In genomic region chr7:98165827-98166667, GRCh38 we compare ENCODE assay signal across 8 cellular contexts. TPM values are rescaled to one million over a fixed set of nuclear protein-coding genes. Genes with fewer than 3 reads are reported as not detected.
DNase-seq lines count a peak whose midpoint lies in the region; ATAC-seq and TF ChIP-seq lines count a peak whose summit lies in the region.

No MANE protein-coding gene starts in this region.

- H3K9me3 ChIP-seq in WERI-Rb-1 (ENCODE audit: severe bottlenecking) = no peaks in the 10 kb centered on the region

- no peaks in the 10 kb centered on the region for H3K79me2 ChIP-seq in mesendoderm (ENCODE audit: control insufficient read depth, insufficient read depth, low read length)

- TF ChIP-seq CTCF in WERI-Rb-1 (IDR thresholded peaks at IDR 0.05; ENCODE audit: low read depth, low read length) = peak; percentile 70
- peak; percentile 13 for TF ChIP-seq CTCF in coronary artery (IDR thresholded peaks at IDR 0.05)

- no peak overlapping the region for H3K4me2 ChIP-seq in mesendoderm (ENCODE audit: low read length)

- no peaks in the 10 kb centered on the region for H3K4me1 ChIP-seq in mesendoderm (ENCODE audit: control insufficient read depth, low read depth, low read length)

- H3K23ac ChIP-seq in mesendoderm (ENCODE audit: low read length) = no peak overlapping the region

- H2BK15ac ChIP-seq in mesendoderm (replicated peaks; ENCODE audit: low read depth) = no peak overlapping the region

- no peak overlapping the region for H4K5ac ChIP-seq in mesendoderm (ENCODE audit: low read length)

- WGBS in mesendoderm (ENCODE audit: extremely low coverage, insufficient coverage, low lambda C conversion rate) = no CpG with 5 or more reads among the region's 18 CpGs

- no peak overlapping the region for H2BK120ac ChIP-seq in mesendoderm (ENCODE audit: low read depth, low read length)

- H3K4me3 ChIP-seq in WERI-Rb-1 (ENCODE audit: low read depth, low read length) = no peak overlapping the region
- no peak overlapping the region for H3K4me3 ChIP-seq in coronary artery
- H3K4me3 ChIP-seq in mesendoderm (ENCODE audit: low read length) = no peak overlapping the region

- no peak overlapping the region for H3K4ac ChIP-seq in mesendoderm (ENCODE audit: low read depth, low read length)

- H3K79me1 ChIP-seq in mesendoderm (ENCODE audit: low read length) = peaks cover 3% of the 10 kb centered on the region

- no peak overlapping the region for H2BK5ac ChIP-seq in mesendoderm (ENCODE audit: low read length)

- H3K27me3 ChIP-seq in WERI-Rb-1 (ENCODE audit: insufficient read depth, low read depth, severe bottlenecking) (no peaks in the 10 kb centered on the region), mesendoderm (ENCODE audit: insufficient read depth, low read length, poor library complexity) (no peaks in the 10 kb centered on the region)

- H4K8ac ChIP-seq in mesendoderm (ENCODE audit: low read depth, low read length) = no peak overlapping the region

- H3K36me3 ChIP-seq in WERI-Rb-1 (no peaks in the 10 kb centered on the region; the same call in 1 of the 2 replicates), mesendoderm (ENCODE audit: control insufficient read depth, insufficient read depth, low read length) (no peaks in the 10 kb centered on the region)

- peak; percentile 73 for DNase-seq in activated effector memory CD4-positive, alpha-beta T cell treated with anti-CD3 and anti-CD28 coated beads, Interleukin-2, amount 50 U/mL, for 16 hours
- no peak for DNase-seq in activated effector memory CD4-positive, alpha-beta T cell treated with Interleukin-2 at 50 U/mL for 16 hours
- DNase-seq in LHCN-M2 (ENCODE audit: low read depth) (peak; percentile 37), WERI-Rb-1 (peak; percentile 65), coronary artery (ENCODE audit: low spot score) (no peak), mesendoderm (peak; percentile 62)
- DNase-seq in stimulated activated naive CD8-positive, alpha-beta T cell treated with anti-CD3 and anti-CD28 coated beads, Interleukin-15, Interleukin-2, amounts not matched to agents 100 U/mL and 50 U/mL, for 24 hours = peak; percentile 76

- H3K27ac ChIP-seq in WERI-Rb-1 (no peak overlapping the region), coronary artery (no peak overlapping the region), mesendoderm (ENCODE audit: low read depth, low read length) (no peak overlapping the region)

- H3K9ac ChIP-seq in mesendoderm (ENCODE audit: low read length) = no peak overlapping the region

- no peak overlapping the region for H3K18ac ChIP-seq in mesendoderm (ENCODE audit: low read length)

- no peak overlapping the region for H2AK5ac ChIP-seq in mesendoderm (ENCODE audit: low read length)

- peak; percentile 80 for ATAC-seq in stimulated activated naive CD8-positive, alpha-beta T cell treated with anti-CD3 and anti-CD28 coated beads, Interleukin-15, Interleukin-2, amounts not matched to agents 100 U/mL and 50 U/mL, for 24 hours
- ATAC-seq in HG02763 (IDR thresholded peaks at IDR 0.05; ENCODE audit: unreplicated experiment) = no peak

- no peak overlapping the region for H3K56ac ChIP-seq in mesendoderm (ENCODE audit: low read length)

RNA-seq across cellular contexts. Expression of gene BHLHA15, which starts 45.2 kb away (rescaled TPM):
- total RNA-seq in LHCN-M2 (2014; rRNA removed) = 0.45 TPM in 1 of 2 replicates, not detected in the other
- 0.15 TPM for polyA plus RNA-seq in LHCN-M2 (2012)
- polyA plus RNA-seq in mesendoderm (2013, experiment 1 of 2) = 1.5 TPM
- polyA plus RNA-seq in mesendoderm (2013, experiment 2 of 2) = 2.0 TPM

RNA-seq across cellular contexts. Expression of gene LMTK2, which starts 59.4 kb away (rescaled TPM):
- 8.3 and 11.1 TPM in 2 replicates for total RNA-seq in LHCN-M2 (2014; rRNA removed)
- 2.1 TPM for polyA plus RNA-seq in LHCN-M2 (2012)
- polyA plus RNA-seq in mesendoderm (2013, experiment 1 of 2) = 10.1 TPM
- 9.7 TPM for polyA plus RNA-seq in mesendoderm (2013, experiment 2 of 2)

Comparison
In these comparisons a context has a peak if more than half of its experiments do, and no peak if none do; other contexts are left out.
1. DNase-seq: peak in activated effector memory CD4-positive, alpha-beta T cell treated with anti-CD3 and anti-CD28 coated beads, Interleukin-2, amount 50 U/mL, for 16 hours (single experiment), LHCN-M2 (single experiment), WERI-Rb-1 (single experiment), mesendoderm (single experiment) and stimulated activated naive CD8-positive, alpha-beta T cell treated with anti-CD3 and anti-CD28 coated beads, Interleukin-15, Interleukin-2, amounts not matched to agents 100 U/mL and 50 U/mL, for 24 hours (single experiment); none in activated effector memory CD4-positive, alpha-beta T cell treated with Interleukin-2 at 50 U/mL for 16 hours (single experiment) and coronary artery (single experiment).